Comparison of ENCODE assay signal across 24 cellular contexts in the genomic region with DNA sequence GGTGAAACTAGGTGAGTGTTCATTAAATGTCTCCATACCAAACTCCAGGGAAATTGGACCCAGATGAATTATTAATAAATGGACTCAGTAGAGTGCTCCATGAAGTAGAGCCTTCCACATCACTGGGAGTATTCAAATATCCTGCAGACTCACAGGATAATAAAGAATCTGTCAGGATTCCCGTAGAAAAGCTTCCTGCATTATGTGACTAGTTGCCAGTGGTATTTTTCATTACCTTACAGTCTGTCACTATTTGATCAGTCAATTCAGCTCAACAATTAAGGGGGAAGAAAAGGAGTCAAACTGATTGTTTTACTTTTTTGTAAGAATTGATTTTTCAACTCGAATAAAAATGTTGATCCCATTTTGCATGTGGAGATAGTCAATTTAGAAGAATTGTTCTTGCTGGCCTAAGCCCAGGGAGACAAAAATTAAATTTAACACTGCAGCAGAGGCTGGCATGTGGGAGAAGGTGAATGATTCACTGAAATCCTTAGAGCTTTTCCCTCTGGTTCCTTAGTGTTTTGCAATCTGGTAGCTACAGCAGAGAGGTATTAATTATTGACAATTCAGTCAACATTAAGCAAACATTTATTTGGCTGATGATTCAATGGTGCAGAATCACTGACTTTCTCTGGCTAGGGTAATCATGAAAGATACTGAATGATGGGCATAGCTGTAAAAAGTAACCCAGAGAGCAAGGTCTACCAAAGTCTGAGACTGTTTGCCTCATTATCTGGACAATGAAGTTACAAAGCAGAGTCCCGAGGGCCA.
DNase-seq lines count a peak whose midpoint lies in the region; ATAC-seq, FAIRE-seq and TF ChIP-seq lines count a peak whose summit lies in the region.
"Had no signal": no experiment of that assay in that cellular context is flagged by ENCODE, and none has a peak within 500 bp of the region (broad histone marks: within the 10 kb centered on the region; RNA-seq: fewer than 3 reads in every experiment).

No MANE protein-coding gene starts in this region.

- no peaks in the 10 kb centered on the region for H3K79me1 ChIP-seq in trophoblast cell (ENCODE audit: low read length)

- H4K12ac ChIP-seq in trophoblast cell (ENCODE audit: low read depth, low read length) = no peak overlapping the region

- no peak overlapping the region for H2AFZ ChIP-seq in trophoblast cell (ENCODE audit: insufficient read depth, low read length, poor library complexity)

- TF ChIP-seq CTCF in body of pancreas (IDR thresholded peaks at IDR 0.05) (no peak), kidney epithelial cell (IDR thresholded peaks at IDR 0.05; ENCODE audit: insufficient read depth, low read length, poor library complexity, severe bottlenecking) (no peak), pancreas (IDR thresholded peaks at IDR 0.05) (no peak), CD14-positive monocyte (IDR thresholded peaks at IDR 0.05) (no peak)

- peak; percentile 83 for ATAC-seq in body of pancreas
- peak; percentile 70 to 91 (median 74) for ATAC-seq in pancreas
- no peak for ATAC-seq in HG03135 (IDR thresholded peaks at IDR 0.05; ENCODE audit: unreplicated experiment)
- ATAC-seq: activated CD4-positive, CD25-positive, alpha-beta regulatory T cell treated with anti-CD3 and anti-CD28 coated beads, Interleukin-2, amount 50 U/mL, for 24 hours; naive thymus-derived CD8-positive, alpha-beta T cell; stimulated activated naive CD8-positive, alpha-beta T cell treated with anti-CD3 and anti-CD28 coated beads, Interleukin-15, Interleukin-2, amounts not matched to agents 100 U/mL and 50 U/mL, for 24 hours had no signal

- H3K79me2 ChIP-seq in trophoblast cell (ENCODE audit: control insufficient read depth, insufficient read depth, low read length, poor library complexity) = no peaks in the 10 kb centered on the region

- no peak overlapping the region for H3K4ac ChIP-seq in trophoblast cell (ENCODE audit: low read depth, low read length)

- H3K4me3 ChIP-seq in body of pancreas = no peak overlapping the region
- no peak overlapping the region for H3K4me3 ChIP-seq in kidney epithelial cell (ENCODE audit: low read depth, low read length)
- H3K4me3 ChIP-seq in pancreas = no peak overlapping the region
- no peak overlapping the region for H3K4me3 ChIP-seq in trophoblast cell (ENCODE audit: low read depth, low read length)
- H3K4me3 ChIP-seq: esophagus muscularis mucosa, skin epidermis, tibial artery had no signal

- H3K9ac ChIP-seq in trophoblast cell (ENCODE audit: low read length) = no peak overlapping the region

- H3K27ac ChIP-seq in body of pancreas (no peak overlapping the region), pancreas (peak overlapping the region in 3 of 4 donors; percentile 10 to 19 (median 14)), trophoblast cell (ENCODE audit: low read depth, low read length) (no peak overlapping the region)
- H3K27ac ChIP-seq: esophagus muscularis mucosa, skin epidermis, tibial artery had no signal

- no peak overlapping the region for H2AK5ac ChIP-seq in trophoblast cell (ENCODE audit: low read length)

- H3K27me3 ChIP-seq in body of pancreas (no peaks in the 10 kb centered on the region), kidney epithelial cell (ENCODE audit: control insufficient read depth, insufficient read depth, low read length) (no peaks in the 10 kb centered on the region), pancreas (no peaks in the 10 kb centered on the region), trophoblast cell (ENCODE audit: insufficient read depth, low read length) (no peaks in the 10 kb centered on the region)
- H3K27me3 ChIP-seq: esophagus muscularis mucosa had no signal

- H3K14ac ChIP-seq in trophoblast cell (ENCODE audit: low read length) = no peak overlapping the region

- H3K23ac ChIP-seq in trophoblast cell (ENCODE audit: low read length) = no peak overlapping the region

- intact Hi-C loops in body of pancreas (cut with DNase I) (no loop called here), pancreas (cut with DNase I) (no loop called here), CD14-positive monocyte (cut with micrococcal nuclease) (no loop called here)

- H3K36me3 ChIP-seq in body of pancreas (replicated peaks in 1 of 2; ENCODE audit: insufficient read depth in 1 of 2, low read depth in 2 of 2) (no peaks in the 10 kb centered on the region), kidney epithelial cell (ENCODE audit: control insufficient read depth, insufficient read depth, low read length) (no peaks in the 10 kb centered on the region), pancreas (no peaks in the 10 kb centered on the region), trophoblast cell (ENCODE audit: control insufficient read depth in 1 of 2, insufficient read depth in 2 of 2, low read length in 2 of 2) (no peaks in the 10 kb centered on the region)
- H3K36me3 ChIP-seq: esophagus muscularis mucosa, tibial artery had no signal

- H3K9me3 ChIP-seq in body of pancreas (no peaks in the 10 kb centered on the region), pancreas (no peaks in the 10 kb centered on the region), trophoblast cell (ENCODE audit: insufficient read depth, low read depth, low read length) (no peaks in the 10 kb centered on the region)
- H3K9me3 ChIP-seq: esophagus muscularis mucosa, tibial artery had no signal

- no peak overlapping the region for H2BK12ac ChIP-seq in trophoblast cell (ENCODE audit: low read length)

- peaks cover 0 to 6% (median 1%) of the 10 kb centered on the region in 3 donors for H3K27me3 Mint-ChIP-seq in CD14-positive monocyte (ENCODE audit: low read depth in 3 of 3)
- H3K27me3 Mint-ChIP-seq: activated naive CD4-positive, alpha-beta T cell treated with anti-CD3 and anti-CD28 coated beads, Interleukin-2, amount 50 U/mL, for 24 hours; progenitor cell of endocrine pancreas had no signal

- H3K4me1 ChIP-seq in body of pancreas = no peaks in the 10 kb centered on the region
- H3K4me1 ChIP-seq in pancreas = no peaks in the 10 kb centered on the region
- no peaks in the 10 kb centered on the region for H3K4me1 ChIP-seq in trophoblast cell (ENCODE audit: control insufficient read depth in 1 of 2, insufficient read depth in 2 of 2, low read length in 2 of 2)
- H3K4me1 ChIP-seq: esophagus muscularis mucosa, tibial artery had no signal

- no peak overlapping the region for H4K8ac ChIP-seq in trophoblast cell (ENCODE audit: low read depth, low read length)

- H2BK5ac ChIP-seq in trophoblast cell (ENCODE audit: low read depth, low read length, poor library complexity) = no peak overlapping the region

- peaks cover 2 to 10% (median 6%) of the 10 kb centered on the region in 7 donors for H3K9me3 Mint-ChIP-seq in CD14-positive monocyte

- H3K27ac Mint-ChIP-seq in CD14-positive monocyte = no peak overlapping the region
- H3K27ac Mint-ChIP-seq: activated naive CD4-positive, alpha-beta T cell treated with anti-CD3 and anti-CD28 coated beads, Interleukin-2, amount 50 U/mL, for 24 hours; CD8-positive, alpha-beta memory T cell; naive thymus-derived CD8-positive, alpha-beta T cell; progenitor cell of endocrine pancreas had no signal

- H3K36me3 Mint-ChIP-seq in CD14-positive monocyte = no peaks in the 10 kb centered on the region

- DNase-seq in HPDE6-E6E7 (ENCODE audit: extremely low spot score) (peak; percentile 4), body of pancreas (no peak), kidney epithelial cell (ENCODE audit: low read depth) (peak; percentile 81), pancreas (no peak), CD14-positive monocyte (ENCODE audit: low spot score) (no peak), SHP77 (lab: John Stamatoyannopoulos, UW) (no peak), trophoblast cell (no peak)
- DNase-seq: activated T-cell treated with anti-CD3 and anti-CD28 coated beads, Interleukin-2, amount 50 U/mL, for 48 hours; aorta; CD8-positive, alpha-beta memory T cell; HCEC 1CT; mammary epithelial cell; naive thymus-derived CD8-positive, alpha-beta T cell; NCI-H524 treated with DMSO at 0.1 percent for 48 hours; stimulated activated CD4-positive, alpha-beta T cell treated with anti-CD3 and anti-CD28 coated beads, Interleukin-2, amount 100 ng/mL, for 48 hours; stimulated activated naive CD8-positive, alpha-beta T cell treated with anti-CD3 and anti-CD28 coated beads, Interleukin-15, Interleukin-2, amounts not matched to agents 100 U/mL and 50 U/mL, for 24 hours; tibial artery had no signal

- no peak overlapping the region for H3K18ac ChIP-seq in trophoblast cell (ENCODE audit: low read length)

- H3K4me1 Mint-ChIP-seq in CD14-positive monocyte = peaks cover 2% of the 10 kb centered on the region
- H3K4me1 Mint-ChIP-seq: activated naive CD4-positive, alpha-beta T cell treated with anti-CD3 and anti-CD28 coated beads, Interleukin-2, amount 50 U/mL, for 24 hours; CD8-positive, alpha-beta memory T cell; central memory CD8-positive, alpha-beta T cell; naive thymus-derived CD8-positive, alpha-beta T cell had no signal

- 30 to 32% methylated on average over 3 of the region's 3 CpGs for WGBS in body of pancreas, 2 donors
- 17 to 21% methylated on average over 3 of the region's 3 CpGs for WGBS in pancreas, 2 donors
- no CpG with 5 or more reads among the region's 3 CpGs for WGBS in trophoblast cell (ENCODE audit: extremely low coverage, insufficient coverage, insufficient read length)

- no peak for FAIRE-seq in pancreas (lab: Jason Lieb, UNC)

- H3K4me3 Mint-ChIP-seq in CD14-positive monocyte = no peak overlapping the region
- H3K4me3 Mint-ChIP-seq: activated naive CD4-positive, alpha-beta T cell treated with anti-CD3 and anti-CD28 coated beads, Interleukin-2, amount 50 U/mL, for 24 hours; CD8-positive, alpha-beta memory T cell; central memory CD8-positive, alpha-beta T cell; naive thymus-derived CD8-positive, alpha-beta T cell had no signal

- H3K4me2 ChIP-seq in trophoblast cell (ENCODE audit: low read length) = no peak overlapping the region

- H4K91ac ChIP-seq in trophoblast cell (ENCODE audit: low read depth, low read length) = no peak overlapping the region

- TF ChIP-seq POLR2A in body of pancreas (IDR thresholded peaks at IDR 0.05) = no peak

- no peak overlapping the region for H2BK120ac ChIP-seq in trophoblast cell (ENCODE audit: insufficient read depth, low read length, poor library complexity)

Comparison
In these comparisons a context has a peak if more than half of its experiments do, and no peak if none do; other contexts are left out.
1. DNase-seq: peak in HPDE6-E6E7 (single experiment) and kidney epithelial cell (single experiment); none in body of pancreas (0 of 4), pancreas (0 of 6), CD14-positive monocyte (single experiment), SHP77 (0 of 2) and trophoblast cell (0 of 2).
2. H3K27ac ChIP-seq: peak in pancreas (3 of 4); none in body of pancreas (0 of 4) and trophoblast cell (single experiment).